In the genomic region with DNA sequence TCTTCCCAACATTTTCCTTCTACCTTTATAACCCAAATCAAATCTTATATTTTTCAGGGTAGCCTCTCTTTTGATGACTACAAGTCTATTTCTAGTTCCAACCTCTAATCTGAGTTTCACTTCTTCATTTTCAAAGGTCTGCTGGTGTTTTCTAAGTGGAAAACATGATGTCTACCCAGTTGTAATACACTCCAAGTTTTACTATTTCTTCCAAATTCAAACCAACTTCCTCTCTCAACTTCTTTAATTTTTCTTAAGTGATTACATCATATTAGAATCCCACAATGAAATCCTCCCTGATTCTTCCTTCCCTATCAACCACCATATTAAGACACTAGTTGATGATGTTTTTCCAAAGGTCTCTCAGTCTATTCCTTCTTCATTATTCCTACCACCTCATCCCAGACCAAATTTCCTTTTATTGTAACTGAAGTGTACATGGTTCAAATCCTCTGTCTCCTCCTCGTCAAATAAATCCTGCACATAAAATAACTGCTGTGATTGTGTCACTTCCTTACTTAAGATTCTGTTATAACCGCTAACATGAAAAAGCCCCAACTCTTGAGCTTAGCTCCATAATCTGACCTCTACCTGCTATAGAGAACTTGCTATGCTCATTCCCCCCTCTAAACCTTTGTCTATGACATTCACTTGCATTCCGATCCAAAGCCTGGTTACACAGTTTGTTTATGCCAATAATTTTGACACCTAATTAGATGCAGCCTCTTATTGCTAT, we compare ENCODE assay signal across 1 cellular context.
TF ChIP-seq lines count a peak whose summit lies in the region.

No MANE protein-coding gene starts in this region.

TF ChIP-seq in SK-N-SH, 30 proteins besides CTCF, POLR2A, EP300 and RAD21 (continued from another document):
- TF ChIP-seq, protein P1, sequence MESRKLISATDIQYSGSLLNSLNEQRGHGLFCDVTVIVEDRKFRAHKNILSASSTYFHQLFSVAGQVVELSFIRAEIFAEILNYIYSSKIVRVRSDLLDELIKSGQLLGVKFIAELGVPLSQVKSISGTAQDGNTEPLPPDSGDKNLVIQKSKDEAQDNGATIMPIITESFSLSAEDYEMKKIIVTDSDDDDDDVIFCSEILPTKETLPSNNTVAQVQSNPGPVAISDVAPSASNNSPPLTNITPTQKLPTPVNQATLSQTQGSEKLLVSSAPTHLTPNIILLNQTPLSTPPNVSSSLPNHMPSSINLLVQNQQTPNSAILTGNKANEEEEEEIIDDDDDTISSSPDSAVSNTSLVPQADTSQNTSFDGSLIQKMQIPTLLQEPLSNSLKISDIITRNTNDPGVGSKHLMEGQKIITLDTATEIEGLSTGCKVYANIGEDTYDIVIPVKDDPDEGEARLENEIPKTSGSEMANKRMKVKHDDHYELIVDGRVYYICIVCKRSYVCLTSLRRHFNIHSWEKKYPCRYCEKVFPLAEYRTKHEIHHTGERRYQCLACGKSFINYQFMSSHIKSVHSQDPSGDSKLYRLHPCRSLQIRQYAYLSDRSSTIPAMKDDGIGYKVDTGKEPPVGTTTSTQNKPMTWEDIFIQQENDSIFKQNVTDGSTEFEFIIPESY (IDR thresholded peaks at IDR 0.05; ENCODE audit: borderline replicate concordance, low read depth): no peak
- no peak for TF ChIP-seq POLR2AphosphoS5 (IDR thresholded peaks at IDR 0.05; ENCODE audit: low read depth, low read length)
- no peak for TF ChIP-seq SMC3 (IDR thresholded peaks at IDR 0.05; ENCODE audit: low read depth, low read length)
- TF ChIP-seq MXI1 (IDR thresholded peaks at IDR 0.05; ENCODE audit: low read depth, low read length): no peak
- TF ChIP-seq USF1 (IDR thresholded peaks at IDR 0.05; ENCODE audit: borderline replicate concordance, low read depth): no peak
- TF ChIP-seq RXRA (IDR thresholded peaks at IDR 0.05; ENCODE audit: borderline replicate concordance, low read depth): no peak
